ENCODE assay signal across 12 cellular contexts in the genomic region with DNA sequence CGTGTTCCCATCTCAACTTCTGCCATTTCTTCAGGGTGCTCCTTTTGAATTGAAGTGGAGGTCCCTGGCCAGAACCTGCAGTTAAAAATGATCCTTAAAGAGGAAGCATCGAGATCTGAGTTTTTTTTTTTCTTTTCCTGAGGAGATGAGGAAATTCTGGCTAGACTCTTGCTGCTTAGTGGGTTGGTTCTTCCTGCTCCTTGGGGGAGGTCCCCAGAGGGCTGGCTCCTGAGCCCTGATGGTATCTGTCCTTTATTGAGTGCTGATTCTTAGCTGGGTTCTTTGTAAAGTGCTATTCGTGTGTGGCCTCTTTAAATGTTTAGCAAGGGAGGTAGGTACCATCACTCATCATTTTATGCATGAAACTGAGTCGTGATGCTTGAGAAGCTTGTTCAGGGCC. TPM values are rescaled to one million over a fixed set of nuclear protein-coding genes. Genes with fewer than 3 reads are reported as not detected.
DNase-seq lines count a peak whose midpoint lies in the region; ATAC-seq lines count a peak whose summit lies in the region.
"Had no signal": no experiment of that assay in that cellular context is flagged by ENCODE, and none has a peak within 500 bp of the region (broad histone marks: within the 10 kb centered on the region; RNA-seq: fewer than 3 reads in every experiment).

No MANE protein-coding gene starts in this region.

- H3K9me3 ChIP-seq in BLaER1, result no peaks in the 10 kb centered on the region

- no peaks in the 10 kb centered on the region for H3K27me3 ChIP-seq in BLaER1

- H4K20me1 ChIP-seq in BLaER1, result peaks cover 100% of the 10 kb centered on the region

- H3K36me3 ChIP-seq in BLaER1, result 0 out of 2 replicates have a peak, but pooled peaks cover 7% of the 10 kb centered on the region

- peak overlapping the region; percentile 78 for H3K4me2 ChIP-seq in BLaER1

- H3K4me3 ChIP-seq in BLaER1, result 0 out of 2 replicates have a peak overlapping the region, but pooled peaks have one; percentile 22

- H3K27ac ChIP-seq in BLaER1, result peak overlapping the region; percentile 45

- ATAC-seq in left cardiac atrium, result peak; percentile 27 to 68
- ATAC-seq: activated naive CD8-positive, alpha-beta T cell treated with anti-CD3 and anti-CD28 coated beads, Interleukin-2, amount 50 U/mL, for 24 hours; PC-3 had no signal

- H3K9ac ChIP-seq in BLaER1, result no peak overlapping the region

- in situ Hi-C loops in KBM-7 (cut with MboI; ENCODE audit: low pct_unique_long_range_greater_than_20kb, low sequenced_read_pairs), result no loop called here

- peaks cover 95% of the 10 kb centered on the region for H3K4me1 ChIP-seq in BLaER1

- peak; percentile 85 for DNase-seq in KBM-7
- DNase-seq in SKM-1 treated with dmso at 0.1 percent for 144 hours (lab: John Stamatoyannopoulos, UW; ENCODE audit: unreplicated experiment), result peak; percentile 52
- peak; percentile 48 for DNase-seq in left cardiac atrium
- DNase-seq in effector CD8-positive, alpha-beta T cell (lab: John Stamatoyannopoulos, UW), result no peak
- no peak for DNase-seq in NCI-H187 (lab: John Stamatoyannopoulos, UW)
- no peak for DNase-seq in NCI-H446 (lab: John Stamatoyannopoulos, UW)
- no peak for DNase-seq in GM19240 (ENCODE audit: insufficient read length, low spot score)
- DNase-seq: activated naive CD8-positive, alpha-beta T cell treated with anti-CD3 and anti-CD28 coated beads, Interleukin-2, amount 50 U/mL, for 24 hours; HFFc6; kidney; PC-3 had no signal

- intact Hi-C loops in left cardiac atrium (cut with DNase I), result no loop called here

RNA-seq across cellular contexts. Expression of gene PELI2, which starts 11.7 kb away (rescaled TPM):
- 1 to 10 TPM; 3.0 to 3.7 TPM for total RNA-seq in left cardiac atrium

Comparison
In these comparisons a context has a peak if more than half of its experiments do, and no peak if none do; other contexts are left out.
1. DNase-seq: peak in KBM-7 (single experiment), SKM-1 treated with dmso at 0.1 percent for 144 hours (single experiment) and left cardiac atrium (single experiment); none in effector CD8-positive, alpha-beta T cell (single experiment), NCI-H187 (0 of 2), NCI-H446 (0 of 2) and GM19240 (single experiment).